In genomic region chr17:29151567-29151966, GRCh38 we compare ENCODE assay signal across 13 cellular contexts. TPM values are rescaled to one million over a fixed set of nuclear protein-coding genes. Genes with fewer than 3 reads are reported as not detected.
A peak's percentile ranks its signal among the peaks of the same experiment; 100 is the strongest.
DNase-seq lines count a peak whose midpoint lies in the region; ATAC-seq and TF ChIP-seq lines count a peak whose summit lies in the region.
"Had no signal": no experiment of that assay in that cellular context is flagged by ENCODE, and none has a peak within 500 bp of the region (broad histone marks: within the 10 kb centered on the region; RNA-seq: fewer than 3 reads in every experiment).

No MANE protein-coding gene starts in this region.

- peak overlapping the region; percentile 58 for H3K4me2 ChIP-seq in smooth muscle cell

- H3K9me3 ChIP-seq in T-helper 17 cell (ENCODE audit: control insufficient read depth, low read length, poor library complexity, severe bottlenecking) = no peaks in the 10 kb centered on the region
- no peaks in the 10 kb centered on the region for H3K9me3 ChIP-seq in smooth muscle cell (replicated peaks; ENCODE audit: low read depth)

- ATAC-seq in T-helper 17 cell (no peak), GM18519 (IDR thresholded peaks at IDR 0.05; ENCODE audit: low FRiP score, unreplicated experiment) (no peak)

- H3K9ac ChIP-seq in smooth muscle cell (ENCODE audit: low read depth) = no peak overlapping the region

- no peak overlapping the region for H3K4me3 ChIP-seq in smooth muscle cell
- H3K4me3 ChIP-seq: lung, skin epidermis had no signal

- peaks cover 24% of the 10 kb centered on the region for H3K4me1 ChIP-seq in smooth muscle cell (ENCODE audit: low read depth)

- WGBS in smooth muscle cell (ENCODE audit: low lambda C conversion rate) = 23% methylated on average over 4 of the region's 4 CpGs

- H3K27me3 Mint-ChIP-seq in T-helper 17 cell = no peaks in the 10 kb centered on the region
- H3K27me3 Mint-ChIP-seq: IgD-negative memory B cell had no signal

- peaks cover 10% of the 10 kb centered on the region for H3K79me2 ChIP-seq in smooth muscle cell (ENCODE audit: low read depth)

- DNase-seq in HCEC 1CT (peak; percentile 38), T-helper 17 cell (no peak), epithelial cell of prostate (ENCODE audit: low read depth, low spot score) (no peak), smooth muscle cell (lab: John Stamatoyannopoulos, UW; ENCODE audit: unreplicated experiment) (no peak), GOT3 (lab: John Stamatoyannopoulos, UW) (no peak), DMS153 treated with DMSO at 0.1 percent for 48 hours (lab: John Stamatoyannopoulos, UW; ENCODE audit: unreplicated experiment) (no peak)
- DNase-seq in activated CD8-positive, alpha-beta memory T cell treated with anti-CD3 and anti-CD28 coated beads, Interleukin-2, amount 50 U/mL, for 48 hours = no peak
- DNase-seq: activated naive CD4-positive, alpha-beta T cell treated with anti-CD3 and anti-CD28 coated beads for 36 hours; NCI-H524 treated with DMSO at 0.1 percent for 48 hours had no signal

- peaks cover 22% of the 10 kb centered on the region for H4K20me1 ChIP-seq in smooth muscle cell (ENCODE audit: low read depth)

- H3K27ac ChIP-seq in epithelial cell of prostate (peak overlapping the region; percentile 92), smooth muscle cell (ENCODE audit: low read depth) (peak overlapping the region; percentile 14)

- no peak overlapping the region for H2AFZ ChIP-seq in smooth muscle cell (ENCODE audit: low read depth)

- no peaks in the 10 kb centered on the region for H3K36me3 Mint-ChIP-seq in T-helper 17 cell (ENCODE audit: low read depth)
- H3K36me3 Mint-ChIP-seq: IgD-negative memory B cell had no signal

- peaks cover 31% of the 10 kb centered on the region for H3K4me1 Mint-ChIP-seq in T-helper 17 cell

- no peaks in the 10 kb centered on the region for H3K36me3 ChIP-seq in smooth muscle cell (ENCODE audit: low read depth)

- no peak for TF ChIP-seq CTCF in smooth muscle cell (IDR thresholded peaks at IDR 0.05; ENCODE audit: borderline replicate concordance, insufficient read depth, poor library complexity, severe bottlenecking)

- no peak overlapping the region for H3K4me3 Mint-ChIP-seq in T-helper 17 cell
- H3K4me3 Mint-ChIP-seq: activated naive CD4-positive, alpha-beta T cell treated with anti-CD3 and anti-CD28 coated beads for 36 hours; IgD-negative memory B cell had no signal

- peaks cover 3% of the 10 kb centered on the region for H3F3A ChIP-seq in smooth muscle cell (ENCODE audit: low read depth)

- no peaks in the 10 kb centered on the region for H3K27me3 ChIP-seq in smooth muscle cell (ENCODE audit: low read depth)

- H3K27ac Mint-ChIP-seq in T-helper 17 cell = peak overlapping the region; percentile 82
- H3K27ac Mint-ChIP-seq: activated naive CD4-positive, alpha-beta T cell treated with anti-CD3 and anti-CD28 coated beads for 36 hours had no signal

RNA-seq across cellular contexts. Expression of gene MYO18A, which starts 28.6 kb away (rescaled TPM):
- total RNA-seq in T-helper 17 cell (100 to 1,000 TPM; 142 to 153 TPM), smooth muscle cell (16.0 and 18.0 TPM in 2 replicates)
- polyA plus RNA-seq in smooth muscle cell = 21.2 and 22.1 TPM in 2 replicates
